In the genomic region with DNA sequence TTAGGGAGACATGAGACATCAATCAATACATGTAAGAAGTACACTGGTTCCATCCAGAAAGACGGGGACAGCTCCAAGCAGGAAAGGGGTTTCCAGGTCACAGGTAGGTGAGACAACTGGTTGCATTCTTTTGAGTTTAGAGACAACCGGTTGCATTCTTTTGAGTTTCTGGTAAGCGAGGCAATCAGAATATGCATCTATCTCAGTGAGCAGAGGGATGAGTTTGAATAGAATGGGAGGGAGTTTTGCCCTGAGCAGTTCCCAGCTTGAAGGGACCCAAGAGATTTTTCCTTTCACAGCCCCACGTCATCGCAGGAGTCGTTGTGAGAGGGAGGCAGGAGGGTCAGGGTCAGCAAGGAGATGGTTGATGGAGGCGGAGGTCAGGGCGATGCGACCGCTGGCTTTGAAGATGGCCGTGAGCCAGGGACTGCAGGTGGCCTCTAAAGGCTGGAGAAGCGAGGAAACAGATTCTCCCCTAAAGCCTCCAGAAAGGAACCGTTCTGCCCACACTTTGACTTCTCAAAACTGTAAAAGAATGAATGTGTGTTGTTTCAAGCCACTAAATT, we compare ENCODE assay signal across 1 cellular context.
TF ChIP-seq lines count a peak whose summit lies in the region.

No MANE protein-coding gene starts in this region.

TF ChIP-seq in GM12878, 131 proteins besides CTCF, POLR2A, EP300 and RAD21 (continued from another document):
- TF ChIP-seq, protein P1, sequence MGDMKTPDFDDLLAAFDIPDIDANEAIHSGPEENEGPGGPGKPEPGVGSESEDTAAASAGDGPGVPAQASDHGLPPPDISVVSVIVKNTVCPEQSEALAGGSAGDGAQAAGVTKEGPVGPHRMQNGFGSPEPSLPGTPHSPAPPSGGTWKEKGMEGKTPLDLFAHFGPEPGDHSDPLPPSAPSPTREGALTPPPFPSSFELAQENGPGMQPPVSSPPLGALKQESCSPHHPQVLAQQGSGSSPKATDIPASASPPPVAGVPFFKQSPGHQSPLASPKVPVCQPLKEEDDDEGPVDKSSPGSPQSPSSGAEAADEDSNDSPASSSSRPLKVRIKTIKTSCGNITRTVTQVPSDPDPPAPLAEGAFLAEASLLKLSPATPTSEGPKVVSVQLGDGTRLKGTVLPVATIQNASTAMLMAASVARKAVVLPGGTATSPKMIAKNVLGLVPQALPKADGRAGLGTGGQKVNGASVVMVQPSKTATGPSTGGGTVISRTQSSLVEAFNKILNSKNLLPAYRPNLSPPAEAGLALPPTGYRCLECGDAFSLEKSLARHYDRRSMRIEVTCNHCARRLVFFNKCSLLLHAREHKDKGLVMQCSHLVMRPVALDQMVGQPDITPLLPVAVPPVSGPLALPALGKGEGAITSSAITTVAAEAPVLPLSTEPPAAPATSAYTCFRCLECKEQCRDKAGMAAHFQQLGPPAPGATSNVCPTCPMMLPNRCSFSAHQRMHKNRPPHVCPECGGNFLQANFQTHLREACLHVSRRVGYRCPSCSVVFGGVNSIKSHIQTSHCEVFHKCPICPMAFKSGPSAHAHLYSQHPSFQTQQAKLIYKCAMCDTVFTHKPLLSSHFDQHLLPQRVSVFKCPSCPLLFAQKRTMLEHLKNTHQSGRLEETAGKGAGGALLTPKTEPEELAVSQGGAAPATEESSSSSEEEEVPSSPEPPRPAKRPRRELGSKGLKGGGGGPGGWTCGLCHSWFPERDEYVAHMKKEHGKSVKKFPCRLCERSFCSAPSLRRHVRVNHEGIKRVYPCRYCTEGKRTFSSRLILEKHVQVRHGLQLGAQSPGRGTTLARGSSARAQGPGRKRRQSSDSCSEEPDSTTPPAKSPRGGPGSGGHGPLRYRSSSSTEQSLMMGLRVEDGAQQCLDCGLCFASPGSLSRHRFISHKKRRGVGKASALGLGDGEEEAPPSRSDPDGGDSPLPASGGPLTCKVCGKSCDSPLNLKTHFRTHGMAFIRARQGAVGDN (IDR thresholded peaks at IDR 0.05), result 0 out of 2 replicates have a peak, but pooled peaks have one; percentile 8
- TF ChIP-seq JUNB (IDR thresholded peaks at IDR 0.05) (peak; percentile 4; the same call in 1 of the 2 replicates), SMARCA5 (IDR thresholded peaks at IDR 0.05) (0 out of 2 replicates have a peak, but pooled peaks have one; percentile 60), CBX5 (IDR thresholded peaks at IDR 0.05; ENCODE audit: low read depth) (no peak), TCF12 (IDR thresholded peaks at IDR 0.05; ENCODE audit: low read depth, low read length) (0 out of 2 replicates have a peak, but pooled peaks have one; percentile 67), BRCA1 (IDR thresholded peaks at IDR 0.05; ENCODE audit: low read depth, low read length) (no peak)
- TF ChIP-seq, protein P2, sequence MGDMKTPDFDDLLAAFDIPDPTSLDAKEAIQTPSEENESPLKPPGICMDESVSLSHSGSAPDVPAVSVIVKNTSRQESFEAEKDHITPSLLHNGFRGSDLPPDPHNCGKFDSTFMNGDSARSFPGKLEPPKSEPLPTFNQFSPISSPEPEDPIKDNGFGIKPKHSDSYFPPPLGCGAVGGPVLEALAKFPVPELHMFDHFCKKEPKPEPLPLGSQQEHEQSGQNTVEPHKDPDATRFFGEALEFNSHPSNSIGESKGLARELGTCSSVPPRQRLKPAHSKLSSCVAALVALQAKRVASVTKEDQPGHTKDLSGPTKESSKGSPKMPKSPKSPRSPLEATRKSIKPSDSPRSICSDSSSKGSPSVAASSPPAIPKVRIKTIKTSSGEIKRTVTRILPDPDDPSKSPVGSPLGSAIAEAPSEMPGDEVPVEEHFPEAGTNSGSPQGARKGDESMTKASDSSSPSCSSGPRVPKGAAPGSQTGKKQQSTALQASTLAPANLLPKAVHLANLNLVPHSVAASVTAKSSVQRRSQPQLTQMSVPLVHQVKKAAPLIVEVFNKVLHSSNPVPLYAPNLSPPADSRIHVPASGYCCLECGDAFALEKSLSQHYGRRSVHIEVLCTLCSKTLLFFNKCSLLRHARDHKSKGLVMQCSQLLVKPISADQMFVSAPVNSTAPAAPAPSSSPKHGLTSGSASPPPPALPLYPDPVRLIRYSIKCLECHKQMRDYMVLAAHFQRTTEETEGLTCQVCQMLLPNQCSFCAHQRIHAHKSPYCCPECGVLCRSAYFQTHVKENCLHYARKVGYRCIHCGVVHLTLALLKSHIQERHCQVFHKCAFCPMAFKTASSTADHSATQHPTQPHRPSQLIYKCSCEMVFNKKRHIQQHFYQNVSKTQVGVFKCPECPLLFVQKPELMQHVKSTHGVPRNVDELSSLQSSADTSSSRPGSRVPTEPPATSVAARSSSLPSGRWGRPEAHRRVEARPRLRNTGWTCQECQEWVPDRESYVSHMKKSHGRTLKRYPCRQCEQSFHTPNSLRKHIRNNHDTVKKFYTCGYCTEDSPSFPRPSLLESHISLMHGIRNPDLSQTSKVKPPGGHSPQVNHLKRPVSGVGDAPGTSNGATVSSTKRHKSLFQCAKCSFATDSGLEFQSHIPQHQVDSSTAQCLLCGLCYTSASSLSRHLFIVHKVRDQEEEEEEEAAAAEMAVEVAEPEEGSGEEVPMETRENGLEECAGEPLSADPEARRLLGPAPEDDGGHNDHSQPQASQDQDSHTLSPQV (IDR thresholded peaks at IDR 0.05), result no peak
TF ChIP-seq in GM12878: peak in this region for 8.
